Comparison of ENCODE assay signal across 1 cellular context in genomic region chr5:160237571-160238093, GRCh38.
TF ChIP-seq lines count a peak whose summit lies in the region.

No MANE protein-coding gene starts in this region.

TF ChIP-seq in H1, 55 proteins besides CTCF, POLR2A, EP300 and RAD21:
- 0 out of 2 replicates have a peak, but pooled peaks have one; percentile 10 for TF ChIP-seq TCF12 (IDR thresholded peaks at IDR 0.05; ENCODE audit: low read depth, low read length)
- TF ChIP-seq HDAC2 (IDR thresholded peaks at IDR 0.05; ENCODE audit: borderline replicate concordance in 1 of 2, low read depth in 2 of 2, low read length in 2 of 2): peak; percentile 70 to 90; a peak in 2 of 4 replicates
- no peak for TF ChIP-seq USF2 (IDR thresholded peaks at IDR 0.05; ENCODE audit: low read length)
- TF ChIP-seq CHD1 (IDR thresholded peaks at IDR 0.05; ENCODE audit: low read depth, low read length): no peak
- TF ChIP-seq SP1 (IDR thresholded peaks at IDR 0.05; ENCODE audit: low read depth, low read length): 0 out of 2 replicates have a peak, but pooled peaks have one; percentile 39
- TF ChIP-seq CHD2 (IDR thresholded peaks at IDR 0.05; ENCODE audit: low read length): 0 out of 2 replicates have a peak, but pooled peaks have one; percentile 27
- TF ChIP-seq POU5F1 (IDR thresholded peaks at IDR 0.05; ENCODE audit: low read depth, low read length): peak; percentile 68; the same call in 1 of the 2 replicates
- TF ChIP-seq CHD7 (IDR thresholded peaks at IDR 0.05; ENCODE audit: insufficient replicate concordance, low read length): no peak
- peak in 1 of 2 experiments; percentile 44; a peak in 2 of 4 replicates for TF ChIP-seq SIN3A (conservative IDR thresholded peaks at IDR 0.05 in 1 of 2, IDR thresholded peaks at IDR 0.05 in 1 of 2; ENCODE audit: low read depth in 1 of 2, low read length in 2 of 2)
- TF ChIP-seq GTF2F1 (IDR thresholded peaks at IDR 0.05; ENCODE audit: borderline replicate concordance, low read depth, low read length): no peak
- TF ChIP-seq TAF7 (optimal IDR thresholded peaks at IDR 0.05; ENCODE audit: borderline replicate concordance, low read depth, low read length): no peak
- peak; percentile 69; the same call in 1 of the 2 replicates for TF ChIP-seq E2F6 (IDR thresholded peaks at IDR 0.05)
- peak; percentile 84 for TF ChIP-seq MAX (IDR thresholded peaks at IDR 0.05)
- TF ChIP-seq POLR2AphosphoS5 (IDR thresholded peaks at IDR 0.05; ENCODE audit: low read depth, low read length): peak; percentile 34; the same call in 1 of the 2 replicates
- TF ChIP-seq ASH2L (IDR thresholded peaks at IDR 0.05; ENCODE audit: low read length): peak; percentile 89
